Comparison of ENCODE assay signal across 8 cellular contexts in genomic region chr3:48188266-48189201, GRCh38. TPM values are rescaled to one million over a fixed set of nuclear protein-coding genes. Genes with fewer than 3 reads are reported as not detected.
DNase-seq lines count a peak whose midpoint lies in the region; ATAC-seq, FAIRE-seq and TF ChIP-seq lines count a peak whose summit lies in the region.

Gene CDC25A (minus strand): TSS chr3:48188417. CDS start chr3:48187947, 470 bp downstream.

- DNase-seq in NCI-H1930 (lab: John Stamatoyannopoulos, UW) (peak; percentile 93 to 95), astrocyte (ENCODE audit: low read depth) (peak; percentile 95), right cardiac atrium (peak; percentile 97 to 98 (median 98)), pulmonary artery endothelial cell (ENCODE audit: low read depth, low spot score) (peak; percentile 97), vagina (ENCODE audit: extremely low spot score in 2 of 2) (peak in 1 of 2 donors; percentile 97)
- DNase-seq in T-helper 2 cell treated with Interferon-gamma antibody and Interleukin-4, amounts not matched to agents 5 μg/mL and 100 μg/mL, for 36 hours (ENCODE audit: low spot score), result peak; percentile 95

- H3K9me3 ChIP-seq in astrocyte (ENCODE audit: insufficient read depth, low read depth, low read length) (no peaks in the 10 kb centered on the region), right cardiac atrium (ENCODE audit: control insufficient read depth, low read length) (no peaks in the 10 kb centered on the region), vagina (no peaks in the 10 kb centered on the region)

- H3K36me3 Mint-ChIP-seq in T-helper 2 cell treated with Interferon-gamma antibody and Interleukin-4, amounts not matched to agents 5 μg/mL and 100 μg/mL, for 36 hours (ENCODE audit: low read depth), result peaks cover 30% of the 10 kb centered on the region
- no peaks in the 10 kb centered on the region for H3K36me3 Mint-ChIP-seq in astrocyte (ENCODE audit: low read depth, unreplicated experiment)

- H4K20me1 ChIP-seq in astrocyte (ENCODE audit: insufficient read depth, low read length), result no peaks in the 10 kb centered on the region

- H3K36me3 ChIP-seq in astrocyte (ENCODE audit: insufficient read depth, low read length) (peaks cover 9% of the 10 kb centered on the region), vagina (no peaks in the 10 kb centered on the region)

- H3K4me2 ChIP-seq in astrocyte (ENCODE audit: low read length), result peak within 1 kb of the TSS; percentile 84

- peak; percentile 49 for FAIRE-seq in astrocyte (lab: Jason Lieb, UNC)

- peak within 1 kb of the TSS; percentile 73 for H3K27ac ChIP-seq in astrocyte (ENCODE audit: low read depth, low read length)
- H3K27ac ChIP-seq in right cardiac atrium (ENCODE audit: low read length), result no peak within 1 kb of the TSS
- H3K27ac ChIP-seq in vagina, result peak within 1 kb of the TSS; percentile 53

- intact Hi-C loops in right cardiac atrium (cut with DNase I) (no loop called here), vagina (cut with DNase I) (no loop called here)

- ATAC-seq in GM18502 (IDR thresholded peaks at IDR 0.05; ENCODE audit: poor library complexity, unreplicated experiment) (peak; percentile 92), HG02970 (IDR thresholded peaks at IDR 0.05; ENCODE audit: low FRiP score, unreplicated experiment) (peak; percentile 91), right cardiac atrium (peak; percentile 98 to 99)

- H3K4me3 ChIP-seq in astrocyte (ENCODE audit: insufficient read depth, low read depth, low read length) (peak within 1 kb of the TSS; percentile 78), right cardiac atrium (ENCODE audit: low read length) (peak within 1 kb of the TSS; percentile 58), vagina (peak within 1 kb of the TSS; percentile 64 to 67)

- no peak for TF ChIP-seq POLR2A in vagina (IDR thresholded peaks at IDR 0.05)

- peaks cover 16% of the 10 kb centered on the region for H3K4me1 ChIP-seq in astrocyte (ENCODE audit: insufficient read depth, low read length)
- H3K4me1 ChIP-seq in right cardiac atrium (ENCODE audit: control insufficient read depth, insufficient read depth, low read length), result no peaks in the 10 kb centered on the region
- peaks cover 18% of the 10 kb centered on the region for H3K4me1 ChIP-seq in vagina

- peaks cover 28% of the 10 kb centered on the region for H3K79me2 ChIP-seq in astrocyte (ENCODE audit: insufficient read depth, low read length)

- WGBS in right cardiac atrium, result 8% methylated on average over 44 of the region's 44 CpGs

- TF ChIP-seq CTCF in astrocyte (IDR thresholded peaks at IDR 0.05; ENCODE audit: insufficient read depth, low read depth, low read length), result no peak
- no peak for TF ChIP-seq CTCF in vagina (IDR thresholded peaks at IDR 0.05)

- peak within 1 kb of the TSS; percentile 86 for H3K9ac ChIP-seq in astrocyte (ENCODE audit: low read length)

- H2AFZ ChIP-seq in astrocyte (ENCODE audit: low read depth, low read length), result peak within 1 kb of the TSS; percentile 95

- H3K27ac Mint-ChIP-seq in T-helper 2 cell treated with Interferon-gamma antibody and Interleukin-4, amounts not matched to agents 5 μg/mL and 100 μg/mL, for 36 hours, result peak within 1 kb of the TSS; percentile 80
- no peak within 1 kb of the TSS for H3K27ac Mint-ChIP-seq in astrocyte (ENCODE audit: unreplicated experiment)

- H3K4me1 Mint-ChIP-seq in T-helper 2 cell treated with Interferon-gamma antibody and Interleukin-4, amounts not matched to agents 5 μg/mL and 100 μg/mL, for 36 hours (ENCODE audit: low read depth), result peaks cover 25% of the 10 kb centered on the region
- no peaks in the 10 kb centered on the region for H3K4me1 Mint-ChIP-seq in astrocyte (ENCODE audit: low read depth, unreplicated experiment)

- H3K27me3 ChIP-seq in astrocyte (ENCODE audit: insufficient read depth, low read length) (no peaks in the 10 kb centered on the region), right cardiac atrium (ENCODE audit: control insufficient read depth, insufficient read depth) (no peaks in the 10 kb centered on the region), vagina (no peaks in the 10 kb centered on the region)

- H3K9me3 Mint-ChIP-seq in T-helper 2 cell treated with Interferon-gamma antibody and Interleukin-4, amounts not matched to agents 5 μg/mL and 100 μg/mL, for 36 hours, result no peaks in the 10 kb centered on the region
- H3K9me3 Mint-ChIP-seq in astrocyte (ENCODE audit: unreplicated experiment), result no peaks in the 10 kb centered on the region

- H3K27me3 Mint-ChIP-seq in T-helper 2 cell treated with Interferon-gamma antibody and Interleukin-4, amounts not matched to agents 5 μg/mL and 100 μg/mL, for 36 hours (ENCODE audit: low read depth), result no peaks in the 10 kb centered on the region
- H3K27me3 Mint-ChIP-seq in astrocyte (ENCODE audit: low read depth, unreplicated experiment), result peaks cover 4% of the 10 kb centered on the region

- peak within 1 kb of the TSS; percentile 87 for H3K4me3 Mint-ChIP-seq in T-helper 2 cell treated with Interferon-gamma antibody and Interleukin-4, amounts not matched to agents 5 μg/mL and 100 μg/mL, for 36 hours
- peak within 1 kb of the TSS; percentile 90 for H3K4me3 Mint-ChIP-seq in astrocyte (ENCODE audit: unreplicated experiment)

RNA-seq across cellular contexts. Expression of gene CDC25A, which starts in this region (rescaled TPM):
- total RNA-seq in astrocyte (4.6 and 5.1 TPM in 2 replicates), right cardiac atrium (1 to 10 TPM in 1 of 4 donors, under 1 TPM in 3; 0.71 to 1.0 (median 0.87) TPM), pulmonary artery endothelial cell (15.8 and 27.2 TPM in 2 replicates), vagina (8.8 TPM)
- polyA plus RNA-seq in right cardiac atrium, result 0.86 TPM
